Comparison of ENCODE assay signal across 13 cellular contexts in genomic region chr15:40327338-40327917, GRCh38. TPM values are rescaled to one million over a fixed set of nuclear protein-coding genes. Genes with fewer than 3 reads are reported as not detected.
DNase-seq lines count a peak whose midpoint lies in the region; ATAC-seq, FAIRE-seq and TF ChIP-seq lines count a peak whose summit lies in the region.
"Had no signal": no experiment of that assay in that cellular context is flagged by ENCODE, and none has a peak within 500 bp of the region (broad histone marks: within the 10 kb centered on the region; RNA-seq: fewer than 3 reads in every experiment).

No MANE protein-coding gene starts in this region.

- H3K4me3 ChIP-seq in right atrium auricular region (no peak overlapping the region), brain microvascular endothelial cell (ENCODE audit: low read depth, low read length) (no peak overlapping the region), muscle layer of colon (ENCODE audit: low read depth in 1 of 2, low read length in 2 of 2) (peak overlapping the region; percentile 1 to 71)
- H3K4me3 ChIP-seq in CD8-positive, alpha-beta memory T cell (ENCODE audit: low read length): no peak overlapping the region
- H3K4me3 ChIP-seq: gastrocnemius medialis, upper lobe of right lung had no signal

- no peak for FAIRE-seq in D721Med (lab: Jason Lieb, UNC)

- POLR2A ChIA-PET in CD8-positive, alpha-beta memory T cell (lab: Charles Lee): no interaction called here

- DNase-seq in right atrium auricular region (ENCODE audit: low spot score) (no peak), Right ventricle myocardium superior (no peak), brain microvascular endothelial cell (no peak), EL (no peak), D721Med (ENCODE audit: insufficient read length, low spot score) (no peak)
- DNase-seq in activated naive CD4-positive, alpha-beta T cell treated with anti-CD3 and anti-CD28 coated beads, Interleukin-2, amount 50 U/mL, for 72 hours (ENCODE audit: low spot score in 2 of 2): no peak
- no peak for DNase-seq in CD8-positive, alpha-beta memory T cell
- DNase-seq: gastrocnemius medialis, KBM-7, nucleus accumbens, upper lobe of right lung had no signal

- in situ Hi-C loops in brain microvascular endothelial cell (cut with HindIII; ENCODE audit: low pct_ligation_motif_present, low sequenced_read_pairs): no loop called here

- H3K27ac ChIP-seq in right atrium auricular region: peak overlapping the region; percentile 13 to 93
- peak overlapping the region; percentile 80 for H3K27ac ChIP-seq in brain microvascular endothelial cell
- peak overlapping the region; percentile 94 for H3K27ac ChIP-seq in muscle layer of colon (ENCODE audit: low read depth, low read length)
- no peak overlapping the region for H3K27ac ChIP-seq in CD8-positive, alpha-beta memory T cell (ENCODE audit: low read depth, low read length)
- H3K27ac ChIP-seq: gastrocnemius medialis, upper lobe of right lung had no signal

- H3K4me1 ChIP-seq in right atrium auricular region (peaks cover 0 to 86% of the 10 kb centered on the region in 2 donors), muscle layer of colon (ENCODE audit: insufficient read depth, low read length) (peaks cover 72% of the 10 kb centered on the region)
- H3K4me1 ChIP-seq in CD8-positive, alpha-beta memory T cell (ENCODE audit: insufficient read depth, low read length): peaks cover 18% of the 10 kb centered on the region

- ATAC-seq in Right ventricle myocardium superior (ENCODE audit: poor library complexity): no peak
- no peak for ATAC-seq in activated naive CD4-positive, alpha-beta T cell treated with anti-CD3 and anti-CD28 coated beads, Interleukin-2, amount 50 U/mL, for 72 hours
- ATAC-seq: gastrocnemius medialis, left lobe of liver, upper lobe of right lung had no signal

- H3K27me3 Mint-ChIP-seq in CD8-positive, alpha-beta memory T cell: no peaks in the 10 kb centered on the region

- peaks cover 5 to 6% of the 10 kb centered on the region in 2 donors for H3K36me3 Mint-ChIP-seq in activated naive CD4-positive, alpha-beta T cell treated with anti-CD3 and anti-CD28 coated beads, Interleukin-2, amount 50 U/mL, for 72 hours
- H3K36me3 Mint-ChIP-seq in CD8-positive, alpha-beta memory T cell: no peaks in the 10 kb centered on the region

- peak overlapping the region; percentile 70 for H3K9ac ChIP-seq in muscle layer of colon (ENCODE audit: low read length)

- peak overlapping the region in 1 of 2 donors; percentile 9 for H3K27ac Mint-ChIP-seq in activated naive CD4-positive, alpha-beta T cell treated with anti-CD3 and anti-CD28 coated beads, Interleukin-2, amount 50 U/mL, for 72 hours
- H3K27ac Mint-ChIP-seq in CD8-positive, alpha-beta memory T cell: no peak overlapping the region

- H3K4me3 Mint-ChIP-seq in CD8-positive, alpha-beta memory T cell: no peak overlapping the region

- CTCF ChIA-PET in CD8-positive, alpha-beta memory T cell (lab: Charles Lee): interaction anchor here (1.3 to 9.4 kb wide), 7 partner anchors 8 to 90 kb away, joined by 4 to 83 read pairs (median 6); partner anchors contain the start of genes CCDC9B and PLCB2

- peaks cover 13 to 29% (median 18%) of the 10 kb centered on the region in 3 donors for H3K4me1 Mint-ChIP-seq in CD8-positive, alpha-beta memory T cell

- H3K27me3 ChIP-seq in right atrium auricular region (no peaks in the 10 kb centered on the region), brain microvascular endothelial cell (replicated peaks) (no peaks in the 10 kb centered on the region), muscle layer of colon (ENCODE audit: control insufficient read depth in 1 of 2, insufficient read depth in 2 of 2, low read length in 2 of 2) (no peaks in the 10 kb centered on the region)
- no peaks in the 10 kb centered on the region for H3K27me3 ChIP-seq in CD8-positive, alpha-beta memory T cell (ENCODE audit: insufficient read depth, low read length, poor library complexity, severe bottlenecking)
- H3K27me3 ChIP-seq: gastrocnemius medialis, upper lobe of right lung had no signal

- H3K9me3 ChIP-seq in right atrium auricular region (no peaks in the 10 kb centered on the region), muscle layer of colon (ENCODE audit: low read length) (no peaks in the 10 kb centered on the region)
- no peaks in the 10 kb centered on the region for H3K9me3 ChIP-seq in CD8-positive, alpha-beta memory T cell (ENCODE audit: low read length)
- H3K9me3 ChIP-seq: gastrocnemius medialis, upper lobe of right lung had no signal

- H3K36me3 ChIP-seq in right atrium auricular region: no peaks in the 10 kb centered on the region
- H3K36me3 ChIP-seq in brain microvascular endothelial cell (replicated peaks): no peaks in the 10 kb centered on the region
- peaks cover 18% of the 10 kb centered on the region for H3K36me3 ChIP-seq in muscle layer of colon (ENCODE audit: insufficient read depth, low read length)
- H3K36me3 ChIP-seq in CD8-positive, alpha-beta memory T cell (ENCODE audit: insufficient read depth, low read length): no peaks in the 10 kb centered on the region
- H3K36me3 ChIP-seq: upper lobe of right lung had no signal

- TF ChIP-seq CTCF in right atrium auricular region (IDR thresholded peaks at IDR 0.05) (no peak), brain microvascular endothelial cell (IDR thresholded peaks at IDR 0.05; ENCODE audit: low read depth, low read length, missing control alignments) (no peak), D721Med (IDR thresholded peaks at IDR 0.05; ENCODE audit: insufficient read depth, missing control alignments) (no peak)

- intact Hi-C loops in Right ventricle myocardium superior (cut with DNase I): no loop called here

- H3K9me3 Mint-ChIP-seq in activated naive CD4-positive, alpha-beta T cell treated with anti-CD3 and anti-CD28 coated beads, Interleukin-2, amount 50 U/mL, for 72 hours: no peaks in the 10 kb centered on the region
- H3K9me3 Mint-ChIP-seq in CD8-positive, alpha-beta memory T cell: no peaks in the 10 kb centered on the region

RNA-seq across cellular contexts. Expression of gene INAFM2, which starts 3.9 kb away (rescaled TPM):
- 10 to 100 TPM; 45.5 to 48.9 TPM for total RNA-seq in right atrium auricular region
- 56.2 TPM for total RNA-seq in Right ventricle myocardium superior
- total RNA-seq in activated naive CD4-positive, alpha-beta T cell treated with anti-CD3 and anti-CD28 coated beads, Interleukin-2, amount 50 U/mL, for 72 hours: 10 to 100 TPM in 1 of 2 donors, 1 to 10 TPM in 1; 5.8 to 14.2 TPM
- 10 to 100 TPM; 13.5 to 15.3 TPM for total RNA-seq in CD8-positive, alpha-beta memory T cell
- polyA plus RNA-seq in CD8-positive, alpha-beta memory T cell: 2.7 TPM

RNA-seq across cellular contexts. Expression of gene CCDC9B, which starts 13.3 kb away (rescaled TPM):
- total RNA-seq in right atrium auricular region (10 to 100 TPM; 31.8 to 32.2 TPM), Right ventricle myocardium superior (155 TPM)
- total RNA-seq in activated naive CD4-positive, alpha-beta T cell treated with anti-CD3 and anti-CD28 coated beads, Interleukin-2, amount 50 U/mL, for 72 hours: 1 to 10 TPM; 1.6 to 2.8 TPM
- under 1 TPM; 0.39 to 0.47 TPM for total RNA-seq in CD8-positive, alpha-beta memory T cell
- 0.08 TPM for polyA plus RNA-seq in CD8-positive, alpha-beta memory T cell

RNA-seq across cellular contexts. Expression of gene PLCB2, which starts 19.7 kb away (rescaled TPM):
- total RNA-seq in right atrium auricular region: 1 to 10 TPM; 1.9 to 8.4 TPM
- 7.7 TPM for total RNA-seq in Right ventricle myocardium superior
- 10 to 100 TPM; 63.5 to 91.5 TPM for total RNA-seq in activated naive CD4-positive, alpha-beta T cell treated with anti-CD3 and anti-CD28 coated beads, Interleukin-2, amount 50 U/mL, for 72 hours
- 10 to 100 TPM; 57.3 to 57.7 TPM for total RNA-seq in CD8-positive, alpha-beta memory T cell
- 34.8 TPM for polyA plus RNA-seq in CD8-positive, alpha-beta memory T cell

RNA-seq across cellular contexts. Expression of gene PHGR1, which starts 23.4 kb away (rescaled TPM):
- total RNA-seq in right atrium auricular region (not detected), Right ventricle myocardium superior (not detected)
- total RNA-seq in activated naive CD4-positive, alpha-beta T cell treated with anti-CD3 and anti-CD28 coated beads, Interleukin-2, amount 50 U/mL, for 72 hours: not detected
- total RNA-seq in CD8-positive, alpha-beta memory T cell: not detected
- polyA plus RNA-seq in CD8-positive, alpha-beta memory T cell: not detected
- total RNA-seq: left lobe of liver, upper lobe of right lung had no signal

RNA-seq across cellular contexts. Expression of gene DISP2, which starts 30.6 kb away (rescaled TPM):
- total RNA-seq in right atrium auricular region: under 1 TPM; 0.11 to 0.20 TPM
- total RNA-seq in Right ventricle myocardium superior: 5.9 TPM
- total RNA-seq in activated naive CD4-positive, alpha-beta T cell treated with anti-CD3 and anti-CD28 coated beads, Interleukin-2, amount 50 U/mL, for 72 hours: under 1 TPM; 0.06 to 0.50 TPM
- total RNA-seq in CD8-positive, alpha-beta memory T cell: 1 to 10 TPM in 1 of 2 experiments, under 1 TPM in 1; 0.18 to 1.1 TPM
- polyA plus RNA-seq in CD8-positive, alpha-beta memory T cell: 1.1 TPM

Comparison
In these comparisons a context has a peak if more than half of its experiments do, and no peak if none do; other contexts are left out.
1. H3K4me3 ChIP-seq: peak in muscle layer of colon (2 of 2); none in right atrium auricular region (0 of 2), brain microvascular endothelial cell (single experiment) and CD8-positive, alpha-beta memory T cell (single experiment).
2. RNA of gene CCDC9B, which starts 13.3 kb away (total RNA-seq): 155 TPM in Right ventricle myocardium superior (single experiment) and 31.8 to 32.2 TPM in right atrium auricular region; 1.6 to 2.8 TPM in activated naive CD4-positive, alpha-beta T cell treated with anti-CD3 and anti-CD28 coated beads, Interleukin-2, amount 50 U/mL, for 72 hours and 0.39 to 0.47 TPM in CD8-positive, alpha-beta memory T cell; every median in the first group is over 4 times any median in the second.